Comparison of ENCODE assay signal across 8 cellular contexts in genomic region chr10:110901954-110902819, GRCh38. TPM values are rescaled to one million over a fixed set of nuclear protein-coding genes. Genes with fewer than 3 reads are reported as not detected.
A peak's percentile ranks its signal among the peaks of the same experiment; 100 is the strongest.
DNase-seq lines count a peak whose midpoint lies in the region; ATAC-seq and TF ChIP-seq lines count a peak whose summit lies in the region.

No MANE protein-coding gene starts in this region.

- peaks cover 6% of the 10 kb centered on the region for H4K20me1 ChIP-seq in neural progenitor cell (ENCODE audit: low read depth)

- no peaks in the 10 kb centered on the region for H3K27me3 ChIP-seq in CD4-positive, CD25-positive, alpha-beta regulatory T cell (ENCODE audit: control insufficient read depth, insufficient read depth, low read length)
- no peaks in the 10 kb centered on the region for H3K27me3 ChIP-seq in neural progenitor cell

- no peaks in the 10 kb centered on the region for H3K4me1 ChIP-seq in CD4-positive, CD25-positive, alpha-beta regulatory T cell (ENCODE audit: control insufficient read depth, insufficient read depth, low read length, poor library complexity, severe bottlenecking)
- H3K4me1 ChIP-seq in mucosa of descending colon (ENCODE audit: low read depth) (no peaks in the 10 kb centered on the region), neural progenitor cell (peaks cover 22% of the 10 kb centered on the region)

- H3K36me3 ChIP-seq in CD4-positive, CD25-positive, alpha-beta regulatory T cell (ENCODE audit: control insufficient read depth, insufficient read depth, low read length): peaks cover 59% of the 10 kb centered on the region
- peaks cover 7% of the 10 kb centered on the region for H3K36me3 ChIP-seq in mucosa of descending colon (ENCODE audit: low read depth)
- peaks cover 20% of the 10 kb centered on the region for H3K36me3 ChIP-seq in neural progenitor cell

- no peaks in the 10 kb centered on the region for H3K27me3 Mint-ChIP-seq in CD4-positive, CD25-positive, alpha-beta regulatory T cell
- H3K27me3 Mint-ChIP-seq in neural progenitor cell (ENCODE audit: insufficient read depth, low read depth): no peaks in the 10 kb centered on the region

- peaks cover 27% of the 10 kb centered on the region for H3K36me3 Mint-ChIP-seq in CD4-positive, CD25-positive, alpha-beta regulatory T cell
- peaks cover 13% of the 10 kb centered on the region for H3K36me3 Mint-ChIP-seq in neural progenitor cell

- TF ChIP-seq EP300 in Ishikawa (IDR thresholded peaks at IDR 0.05; ENCODE audit: borderline replicate concordance): no peak

- no peaks in the 10 kb centered on the region for H3K9me3 ChIP-seq in CD4-positive, CD25-positive, alpha-beta regulatory T cell (ENCODE audit: control insufficient read depth in 2 of 2, low read length in 2 of 2)
- no peaks in the 10 kb centered on the region for H3K9me3 ChIP-seq in mucosa of descending colon
- no peaks in the 10 kb centered on the region for H3K9me3 ChIP-seq in neural progenitor cell (ENCODE audit: low read depth)

- peak overlapping the region in 2 of 3 donors; percentile 13 to 33 for H3K27ac Mint-ChIP-seq in CD4-positive, CD25-positive, alpha-beta regulatory T cell
- H3K27ac Mint-ChIP-seq in neural progenitor cell: no peak overlapping the region

- H3K9ac ChIP-seq in neural progenitor cell: no peak overlapping the region

- no peaks in the 10 kb centered on the region for H3K79me2 ChIP-seq in neural progenitor cell (ENCODE audit: low read depth)

- ATAC-seq in CD4-positive, CD25-positive, alpha-beta regulatory T cell (ENCODE audit: low read depth in 2 of 2): no peak
- peak; percentile 41 for ATAC-seq in mucosa of descending colon

- H3K4me3 Mint-ChIP-seq in CD4-positive, CD25-positive, alpha-beta regulatory T cell: no peak overlapping the region
- H3K4me3 Mint-ChIP-seq in neural progenitor cell: no peak overlapping the region

- H3K9me3 Mint-ChIP-seq in CD4-positive, CD25-positive, alpha-beta regulatory T cell: peaks cover 0 to 2% (median 0%) of the 10 kb centered on the region in 7 donors
- no peaks in the 10 kb centered on the region for H3K9me3 Mint-ChIP-seq in neural progenitor cell

- DNase-seq in CD4-positive, CD25-positive, alpha-beta regulatory T cell: no peak
- DNase-seq in amniotic epithelial cell (ENCODE audit: low read depth) (peak; percentile 93), mucosa of descending colon (no peak), DMS114 treated with DMSO at 0.1 percent for 48 hours (lab: John Stamatoyannopoulos, UW; ENCODE audit: unreplicated experiment) (no peak), Kasumi-1 (lab: John Stamatoyannopoulos, UW) (no peak), neural progenitor cell (ENCODE audit: low spot score) (no peak), GM10266 (ENCODE audit: extremely low spot score) (no peak)

- H3K4me3 ChIP-seq in CD4-positive, CD25-positive, alpha-beta regulatory T cell (ENCODE audit: low read depth, low read length): no peak overlapping the region
- H3K4me3 ChIP-seq in mucosa of descending colon (no peak overlapping the region), neural progenitor cell (no peak overlapping the region)

- peaks cover 5% of the 10 kb centered on the region for H3F3A ChIP-seq in neural progenitor cell (ENCODE audit: low read depth)

- no peak overlapping the region for H3K4me2 ChIP-seq in neural progenitor cell

- intact Hi-C loops in mucosa of descending colon (cut with DNase I, micrococcal nuclease): no loop called here

- TF ChIP-seq RAD21 in Ishikawa (IDR thresholded peaks at IDR 0.05; ENCODE audit: low read depth): no peak

- H3K4me1 Mint-ChIP-seq in CD4-positive, CD25-positive, alpha-beta regulatory T cell: peaks cover 17 to 41% (median 33%) of the 10 kb centered on the region in 4 donors
- H3K4me1 Mint-ChIP-seq in neural progenitor cell: no peaks in the 10 kb centered on the region

- no peak for TF ChIP-seq CTCF in mucosa of descending colon (IDR thresholded peaks at IDR 0.05)
- no peak for TF ChIP-seq CTCF in neural progenitor cell (IDR thresholded peaks at IDR 0.05)
- TF ChIP-seq CTCF in GM10266 (IDR thresholded peaks at IDR 0.05; ENCODE audit: control insufficient read depth, insufficient read depth, low read depth, missing control alignments): no peak

- H3K27ac ChIP-seq in CD4-positive, CD25-positive, alpha-beta regulatory T cell (ENCODE audit: insufficient read depth, low read length, poor library complexity, severe bottlenecking): no peak overlapping the region
- H3K27ac ChIP-seq in neural progenitor cell: no peak overlapping the region

- H2AFZ ChIP-seq in neural progenitor cell (replicated peaks): no peak overlapping the region

TF ChIP-seq in Ishikawa, 13 proteins besides CTCF, POLR2A, EP300 and RAD21:
- TF ChIP-seq CEBPB (IDR thresholded peaks at IDR 0.05) (peak; percentile 77), TEAD4 (IDR thresholded peaks at IDR 0.05) (no peak)
TF ChIP-seq in Ishikawa: peak in this region for 1.

RNA-seq across cellular contexts. Expression of gene BBIP1, which starts 16.8 kb away (rescaled TPM):
- total RNA-seq in CD4-positive, CD25-positive, alpha-beta regulatory T cell: 42.3 TPM
- polyA plus RNA-seq in CD4-positive, CD25-positive, alpha-beta regulatory T cell: 10 to 100 TPM; 34.1 to 39.8 (median 36.8) TPM
- 10 to 100 TPM; 10.6 to 23.4 (median 17.6) TPM for total RNA-seq in mucosa of descending colon
- total RNA-seq in neural progenitor cell (ENCODE audit: low replicate concordance): 27.8 and 58.4 TPM in 2 replicates

RNA-seq across cellular contexts. Expression of gene SHOC2, which starts 17.2 kb away (rescaled TPM):
- total RNA-seq in CD4-positive, CD25-positive, alpha-beta regulatory T cell: 91.3 TPM
- 10 to 100 TPM; 62.1 to 68.0 (median 64.1) TPM for polyA plus RNA-seq in CD4-positive, CD25-positive, alpha-beta regulatory T cell
- total RNA-seq in mucosa of descending colon (10 to 100 TPM; 68.5 to 90.7 (median 72.3) TPM), neural progenitor cell (ENCODE audit: low replicate concordance) (42.1 and 54.9 TPM in 2 replicates)

RNA-seq across cellular contexts. Expression of gene PDCD4, which starts 30.5 kb away (rescaled TPM):
- 213 TPM for total RNA-seq in CD4-positive, CD25-positive, alpha-beta regulatory T cell
- polyA plus RNA-seq in CD4-positive, CD25-positive, alpha-beta regulatory T cell: 100 to 1,000 TPM; 167 to 224 (median 195) TPM
- total RNA-seq in mucosa of descending colon (100 to 1,000 TPM; 290 to 605 (median 528) TPM), neural progenitor cell (ENCODE audit: low replicate concordance) (57.7 and 106 TPM in 2 replicates)
